ENCODE assay signal across 15 cellular contexts in genomic region chr19:2214253-2214652, GRCh38. TPM values are rescaled to one million over a fixed set of nuclear protein-coding genes. Genes with fewer than 3 reads are reported as not detected.
DNase-seq lines count a peak whose midpoint lies in the region; ATAC-seq, FAIRE-seq and TF ChIP-seq lines count a peak whose summit lies in the region.
"Had no signal": no experiment of that assay in that cellular context is flagged by ENCODE, and none has a peak within 500 bp of the region (broad histone marks: within the 10 kb centered on the region; RNA-seq: fewer than 3 reads in every experiment).

No MANE protein-coding gene starts in this region.

- H3K4me3 Mint-ChIP-seq in naive thymus-derived CD4-positive, alpha-beta T cell, result peak overlapping the region in 2 of 10 donors; percentile 72 to 73

- intact Hi-C loops in HepG2 (cut with micrococcal nuclease; ENCODE audit: unreplicated experiment), result no loop called here
- intact Hi-C loops in right lobe of liver (cut with DNase I), result no loop called here
- intact Hi-C loops in esophagus squamous epithelium (cut with DNase I), result no loop called here
- intact Hi-C loops in naive thymus-derived CD4-positive, alpha-beta T cell (cut with micrococcal nuclease), result loop anchor here in 1 of 2 donors (2.0 kb wide), 1 partner anchor 57 kb away; no protein-coding TSS in a partner anchor
- intact Hi-C loops in posterior vena cava (cut with DNase I), result loop anchor here in 1 of 2 donors (1.0 kb wide), 1 partner anchor 15 kb away; no protein-coding TSS in a partner anchor

- H3K4me1 ChIP-seq in HepG2 (ENCODE audit: insufficient read depth, low read length), result peaks cover 27% of the 10 kb centered on the region
- no peaks in the 10 kb centered on the region for H3K4me1 ChIP-seq in right lobe of liver
- H3K4me1 ChIP-seq in esophagus squamous epithelium, result peaks cover 6 to 34% (median 9%) of the 10 kb centered on the region in 3 donors
- H3K4me1 ChIP-seq in skeletal muscle tissue (ENCODE audit: control insufficient read depth in 3 of 3, insufficient read depth in 3 of 3, low read length in 3 of 3), result no peaks in the 10 kb centered on the region
- no peaks in the 10 kb centered on the region for H3K4me1 ChIP-seq in naive thymus-derived CD4-positive, alpha-beta T cell (ENCODE audit: control insufficient read depth in 2 of 2, insufficient read depth in 2 of 2, low read length in 2 of 2)

- TF ChIP-seq RAD21 in HepG2 (CRISPR knock-in tag; IDR thresholded peaks at IDR 0.05), result no peak

- POLR2A ChIA-PET in HepG2 (lab: Yijun Ruan, JAX), result interaction anchor here (0.9 kb wide), 1 partner anchor 18 kb away, joined by 3 read pairs; no protein-coding TSS in a partner anchor
- POLR2A ChIA-PET in naive thymus-derived CD4-positive, alpha-beta T cell (lab: Charles Lee), result no interaction called here

- H3K36me3 ChIP-seq in HepG2 (replicated peaks in 1 of 2; ENCODE audit: control insufficient read depth in 1 of 2, insufficient read depth in 2 of 2, low read length in 2 of 2) (peaks cover 36 to 77% of the 10 kb centered on the region in 2 experiments), right lobe of liver (peaks cover 0 to 66% (median 23%) of the 10 kb centered on the region in 4 donors), esophagus squamous epithelium (peaks cover 47 to 100% (median 58%) of the 10 kb centered on the region in 3 donors), skeletal muscle tissue (ENCODE audit: control insufficient read depth in 3 of 3, insufficient read depth in 3 of 3, low read length in 3 of 3) (peaks cover 53 to 75% (median 69%) of the 10 kb centered on the region in 3 donors), WERI-Rb-1 (peaks cover 93% of the 10 kb centered on the region)
- peaks cover 0 to 89% (median 0%) of the 10 kb centered on the region in 3 experiments for H3K36me3 ChIP-seq in naive thymus-derived CD4-positive, alpha-beta T cell (ENCODE audit: control insufficient read depth in 2 of 3, insufficient read depth in 3 of 3, low read length in 3 of 3)

- CTCF ChIA-PET in HepG2 (lab: Yijun Ruan, JAX; ENCODE audit: low intra/inter-chr PET ratio, low total read pairs), result no interaction called here
- CTCF ChIA-PET in naive thymus-derived CD4-positive, alpha-beta T cell (lab: Charles Lee), result no interaction called here

- H3K4me2 ChIP-seq in HepG2 (ENCODE audit: low read depth, low read length), result no peak overlapping the region

- no peak for TF ChIP-seq POLR2A in HepG2 (IDR thresholded peaks at IDR 0.05; ENCODE audit: insufficient read depth in 1 of 2, low read depth in 2 of 2, low read length in 2 of 2)
- no peak for TF ChIP-seq POLR2A in right lobe of liver (IDR thresholded peaks at IDR 0.05)
- no peak for TF ChIP-seq POLR2A in esophagus squamous epithelium (IDR thresholded peaks at IDR 0.05)

- TF ChIP-seq EP300 in HepG2 (IDR thresholded peaks at IDR 0.05; ENCODE audit: low read depth in 2 of 2, low read length in 2 of 2) (no peak), HepG2 (CRISPR knock-in tag; IDR thresholded peaks at IDR 0.05; ENCODE audit: borderline replicate concordance) (no peak)

- H3K4me3 ChIP-seq in HepG2 (replicated peaks in 1 of 3; ENCODE audit: insufficient read depth in 1 of 3, low read depth in 2 of 3, low read length in 3 of 3) (no peak overlapping the region), right lobe of liver (no peak overlapping the region), esophagus squamous epithelium (no peak overlapping the region), skeletal muscle tissue (ENCODE audit: low read length in 3 of 3) (no peak overlapping the region), WERI-Rb-1 (ENCODE audit: low read depth, low read length) (no peak overlapping the region)
- H3K4me3 ChIP-seq in naive thymus-derived CD4-positive, alpha-beta T cell (ENCODE audit: low read length), result no peak overlapping the region

- H3K9me3 ChIP-seq in HepG2 (ENCODE audit: low read length) (no peaks in the 10 kb centered on the region), right lobe of liver (no peaks in the 10 kb centered on the region), esophagus squamous epithelium (no peaks in the 10 kb centered on the region), skeletal muscle tissue (ENCODE audit: control insufficient read depth in 3 of 3, low read length in 3 of 3) (no peaks in the 10 kb centered on the region), WERI-Rb-1 (ENCODE audit: severe bottlenecking) (no peaks in the 10 kb centered on the region)
- no peaks in the 10 kb centered on the region for H3K9me3 ChIP-seq in naive thymus-derived CD4-positive, alpha-beta T cell (ENCODE audit: control insufficient read depth in 2 of 3, low read length in 3 of 3)

- H3K27me3 ChIP-seq in HepG2 (ENCODE audit: control insufficient read depth in 1 of 2, insufficient read depth in 2 of 2, low read length in 2 of 2), result no peaks in the 10 kb centered on the region
- no peaks in the 10 kb centered on the region for H3K27me3 ChIP-seq in right lobe of liver
- no peaks in the 10 kb centered on the region for H3K27me3 ChIP-seq in esophagus squamous epithelium
- H3K27me3 ChIP-seq in skeletal muscle tissue (ENCODE audit: control insufficient read depth in 3 of 3, insufficient read depth in 3 of 3, low read length in 3 of 3), result no peaks in the 10 kb centered on the region
- no peaks in the 10 kb centered on the region for H3K27me3 ChIP-seq in naive thymus-derived CD4-positive, alpha-beta T cell (ENCODE audit: control insufficient read depth in 2 of 2, insufficient read depth in 2 of 2, low read length in 2 of 2)
- H3K27me3 ChIP-seq in WERI-Rb-1 (ENCODE audit: insufficient read depth, low read depth, severe bottlenecking), result no peaks in the 10 kb centered on the region

- peaks cover 3 to 16% (median 10%) of the 10 kb centered on the region in 5 donors for H3K36me3 Mint-ChIP-seq in naive thymus-derived CD4-positive, alpha-beta T cell

- WGBS in HepG2 (ENCODE audit: low lambda C conversion rate), result 100% methylated on average over 8 of the region's 17 CpGs
- 90% methylated on average over 5 of the region's 17 CpGs for WGBS in right lobe of liver (ENCODE audit: insufficient coverage, low coverage, low lambda C conversion rate, missing lambda C conversion rate)
- 85 to 93% methylated on average over 5 to 8 of the region's 17 CpGs for WGBS in esophagus squamous epithelium, 2 donors

- H3K27ac Mint-ChIP-seq in naive thymus-derived CD4-positive, alpha-beta T cell, result peak overlapping the region in 1 of 9 donors; percentile 80

- BruUV-seq in HepG2 (replicated peaks; lab: Mats Ljungman, UMichigan), result no TSS peak

- no peaks in the 10 kb centered on the region for H3K9me3 Mint-ChIP-seq in naive thymus-derived CD4-positive, alpha-beta T cell

- H4K20me1 ChIP-seq in HepG2 (ENCODE audit: insufficient read depth, low read length), result no peaks in the 10 kb centered on the region

- H2AFZ ChIP-seq in HepG2 (ENCODE audit: low read length), result no peak overlapping the region

- no peak overlapping the region for H3K27ac ChIP-seq in HepG2 (ENCODE audit: extremely low read length, insufficient read depth, low read length)
- no peak overlapping the region for H3K27ac ChIP-seq in right lobe of liver
- peak overlapping the region in 3 of 4 donors; percentile 70 to 84 (median 79) for H3K27ac ChIP-seq in esophagus squamous epithelium
- no peak overlapping the region for H3K27ac ChIP-seq in skeletal muscle tissue (ENCODE audit: low read depth, low read length)
- no peak overlapping the region for H3K27ac ChIP-seq in naive thymus-derived CD4-positive, alpha-beta T cell (ENCODE audit: low read depth, low read length)
- no peak overlapping the region for H3K27ac ChIP-seq in WERI-Rb-1
- H3K27ac ChIP-seq: 22Rv1 had no signal

- H3K9ac ChIP-seq in HepG2 (ENCODE audit: insufficient read depth, low read depth, low read length) (no peak overlapping the region), skeletal muscle tissue (ENCODE audit: low read depth in 1 of 3, low read length in 3 of 3) (peak overlapping the region in 2 of 3 donors; percentile 23 to 33)

- H3K27me3 Mint-ChIP-seq in naive thymus-derived CD4-positive, alpha-beta T cell, result no peaks in the 10 kb centered on the region

- TF ChIP-seq CTCF in HepG2 (CRISPR knock-in tag; IDR thresholded peaks at IDR 0.05) (no peak), right lobe of liver (IDR thresholded peaks at IDR 0.05) (no peak), esophagus squamous epithelium (IDR thresholded peaks at IDR 0.05) (no peak), WERI-Rb-1 (IDR thresholded peaks at IDR 0.05; ENCODE audit: low read depth, low read length) (no peak)

- no peaks in the 10 kb centered on the region for H3K79me2 ChIP-seq in HepG2 (ENCODE audit: insufficient read depth, low read length)

- ATAC-seq in HepG2 (no peak), right lobe of liver (no peak)
- no peak for ATAC-seq in naive thymus-derived CD4-positive, alpha-beta T cell

- DNase-seq in HepG2 (ENCODE audit: low spot score) (no peak), right lobe of liver (no peak), esophagus squamous epithelium (lab: John Stamatoyannopoulos, UW) (no peak), WERI-Rb-1 (no peak), dermis blood vessel endothelial cell (no peak), posterior vena cava (ENCODE audit: low spot score) (no peak)
- no peak for DNase-seq in naive thymus-derived CD4-positive, alpha-beta T cell
- DNase-seq: C1 segment of cervical spinal cord, DMS 273 treated with DMSO at 0.1 percent for 48 hours, GOT3, NCI-H2029 treated with DMSO at 0.1 percent for 48 hours, NCI-H82 had no signal

- H3K4me1 Mint-ChIP-seq in naive thymus-derived CD4-positive, alpha-beta T cell, result peaks cover 5 to 18% (median 16%) of the 10 kb centered on the region in 7 donors

- in situ Hi-C loops in HepG2 (cut with HindIII; ENCODE audit: extremely low pct_ligation_motif_present, low pct_unique_long_range_greater_than_20kb), result loop anchor here (5.0 kb wide), 1 partner anchor 42 kb away; no protein-coding TSS in a partner anchor

- FAIRE-seq in HepG2 (lab: Jason Lieb, UNC), result no peak

RNA-seq across cellular contexts. Expression of gene PLEKHJ1, which starts 21.9 kb away (rescaled TPM):
- total RNA-seq in HepG2 (2016; rRNA removed; fragmentation: Illumina TruSeq; extraction: Trizol) (108 and 130 TPM in 2 replicates), right lobe of liver (10 to 100 TPM; 24.4 to 49.3 (median 28.6) TPM), esophagus squamous epithelium (10 to 100 TPM; 44.8 to 56.5 (median 48.8) TPM), skeletal muscle tissue (63.2 TPM), dermis blood vessel endothelial cell (64.0 and 84.9 TPM in 2 replicates), posterior vena cava (10 to 100 TPM; 24.3 to 27.6 TPM)
- 129 and 146 TPM in 2 replicates for total RNA-seq in HepG2 (2016; cell fraction: cytosol; rRNA removed; fragmentation: Illumina TruSeq; extraction: Trizol; ENCODE audit: low read depth)
- total RNA-seq in HepG2 (2016; cell fraction: insoluble cytoplasmic fraction; rRNA removed; fragmentation: Illumina TruSeq; extraction: Trizol), result 99.2 and 143 TPM in 2 replicates
- total RNA-seq in HepG2 (2016; cell fraction: membrane; rRNA removed; fragmentation: Illumina TruSeq; extraction: Trizol), result 198 and 217 TPM in 2 replicates
- 72.7 and 85.2 TPM in 2 replicates for total RNA-seq in HepG2 (2016; cell fraction: nucleus; rRNA removed; fragmentation: Illumina TruSeq; extraction: Trizol)
- 70.5 and 89.7 TPM in 2 replicates for polyA plus RNA-seq in HepG2 (2011; rRNA removed)
- 94.0 and 125 TPM in 2 replicates for polyA plus RNA-seq in HepG2 (2011; cell fraction: cytosol; rRNA removed)
- 130 and 144 TPM in 2 replicates for polyA plus RNA-seq in HepG2 (2011; cell fraction: nucleus; rRNA removed)
- polyA plus RNA-seq in HepG2 (2012), result 41.8 and 57.9 TPM in 2 replicates
- 147 and 176 TPM in 2 replicates for polyA plus RNA-seq in HepG2 (2016; cell fraction: cytosol; fragmentation: Illumina TruSeq; extraction: Trizol; ENCODE audit: low read depth)
- 97.4 and 103 TPM in 2 replicates for polyA plus RNA-seq in HepG2 (2016; cell fraction: insoluble cytoplasmic fraction; fragmentation: Illumina TruSeq; extraction: Trizol; ENCODE audit: low read depth)
- polyA plus RNA-seq in HepG2 (2016; cell fraction: membrane; fragmentation: Illumina TruSeq; extraction: Trizol; ENCODE audit: low read depth), result 170 and 175 TPM in 2 replicates
- polyA plus RNA-seq in HepG2 (2016; cell fraction: nucleus; fragmentation: Illumina TruSeq; extraction: Trizol; ENCODE audit: insufficient read depth, low read depth), result 156 and 163 TPM in 2 replicates
- 33.4 and 58.0 TPM in 2 replicates for polyA minus RNA-seq in HepG2 (2011; rRNA and poly(A)+ RNA removed; ENCODE audit: low replicate concordance)
- 18.1 and 22.7 TPM in 2 replicates for polyA minus RNA-seq in HepG2 (2011; cell fraction: cytosol; rRNA and poly(A)+ RNA removed)
- 23.2 and 28.0 TPM in 2 replicates for polyA minus RNA-seq in HepG2 (2011; cell fraction: nucleus; rRNA and poly(A)+ RNA removed)
- 10 to 100 TPM; 32.9 to 65.0 (median 50.2) TPM for total RNA-seq in naive thymus-derived CD4-positive, alpha-beta T cell
- polyA plus RNA-seq in naive thymus-derived CD4-positive, alpha-beta T cell, result 100 to 1,000 TPM in 1 of 2 donors, 10 to 100 TPM in 1; 79.5 to 123 TPM

RNA-seq across cellular contexts. Expression of gene SF3A2, which starts 22.4 kb away (rescaled TPM):
- total RNA-seq in HepG2 (2016; rRNA removed; fragmentation: Illumina TruSeq; extraction: Trizol), result 8.8 and 10.1 TPM in 2 replicates
- 11.7 and 13.9 TPM in 2 replicates for total RNA-seq in HepG2 (2016; cell fraction: cytosol; rRNA removed; fragmentation: Illumina TruSeq; extraction: Trizol; ENCODE audit: low read depth)
- 8.6 and 13.2 TPM in 2 replicates for total RNA-seq in HepG2 (2016; cell fraction: insoluble cytoplasmic fraction; rRNA removed; fragmentation: Illumina TruSeq; extraction: Trizol)
- total RNA-seq in HepG2 (2016; cell fraction: membrane; rRNA removed; fragmentation: Illumina TruSeq; extraction: Trizol), result 13.1 and 15.2 TPM in 2 replicates
- total RNA-seq in HepG2 (2016; cell fraction: nucleus; rRNA removed; fragmentation: Illumina TruSeq; extraction: Trizol), result 16.1 and 17.8 TPM in 2 replicates
- 7.9 and 8.6 TPM in 2 replicates for polyA plus RNA-seq in HepG2 (2011; rRNA removed)
- 6.1 and 7.3 TPM in 2 replicates for polyA plus RNA-seq in HepG2 (2011; cell fraction: cytosol; rRNA removed)
- 34.7 and 47.7 TPM in 2 replicates for polyA plus RNA-seq in HepG2 (2011; cell fraction: nucleus; rRNA removed)
- 34.0 and 34.2 TPM in 2 replicates for polyA plus RNA-seq in HepG2 (2012)
- 12.1 and 13.8 TPM in 2 replicates for polyA plus RNA-seq in HepG2 (2016; cell fraction: cytosol; fragmentation: Illumina TruSeq; extraction: Trizol; ENCODE audit: low read depth)
- polyA plus RNA-seq in HepG2 (2016; cell fraction: insoluble cytoplasmic fraction; fragmentation: Illumina TruSeq; extraction: Trizol; ENCODE audit: low read depth), result 18.7 and 31.5 TPM in 2 replicates
- 17.7 and 21.0 TPM in 2 replicates for polyA plus RNA-seq in HepG2 (2016; cell fraction: membrane; fragmentation: Illumina TruSeq; extraction: Trizol; ENCODE audit: low read depth)
- 46.1 and 47.0 TPM in 2 replicates for polyA plus RNA-seq in HepG2 (2016; cell fraction: nucleus; fragmentation: Illumina TruSeq; extraction: Trizol; ENCODE audit: insufficient read depth, low read depth)
- polyA minus RNA-seq in HepG2 (2011; rRNA and poly(A)+ RNA removed; ENCODE audit: low replicate concordance), result 20.0 and 24.2 TPM in 2 replicates
- 16.0 and 20.6 TPM in 2 replicates for polyA minus RNA-seq in HepG2 (2011; cell fraction: cytosol; rRNA and poly(A)+ RNA removed)
- polyA minus RNA-seq in HepG2 (2011; cell fraction: nucleus; rRNA and poly(A)+ RNA removed), result 34.1 and 34.2 TPM in 2 replicates
- total RNA-seq in right lobe of liver, result 10 to 100 TPM; 14.0 to 22.1 (median 19.1) TPM
- total RNA-seq in esophagus squamous epithelium, result 10 to 100 TPM; 19.3 to 39.7 (median 31.3) TPM
- 37.6 TPM for total RNA-seq in skeletal muscle tissue
- total RNA-seq in naive thymus-derived CD4-positive, alpha-beta T cell, result 100 to 1,000 TPM; 131 to 150 (median 133) TPM
- polyA plus RNA-seq in naive thymus-derived CD4-positive, alpha-beta T cell, result 10 to 100 TPM; 22.3 to 34.5 TPM
- 43.4 and 93.6 TPM in 2 replicates for total RNA-seq in dermis blood vessel endothelial cell
- 10 to 100 TPM; 35.0 to 36.6 TPM for total RNA-seq in posterior vena cava

RNA-seq across cellular contexts. Expression of gene AMH, which starts 34.9 kb away (rescaled TPM):
- total RNA-seq in HepG2 (2016; rRNA removed; fragmentation: Illumina TruSeq; extraction: Trizol) (0.18 TPM in 1 of 2 replicates, not detected in the other), right lobe of liver (1 to 10 TPM in 1 of 6 experiments, under 1 TPM in 5; 0.24 to 1.2 (median 0.59) TPM), esophagus squamous epithelium (1 to 10 TPM in 1 of 4 donors, under 1 TPM in 2, not detected in 1; 0.76 to 1.1 (median 0.88) TPM), skeletal muscle tissue (0.52 TPM), dermis blood vessel endothelial cell (1.3 and 1.5 TPM in 2 replicates), posterior vena cava (1 to 10 TPM in 1 of 2 donors, under 1 TPM in 1; 0.46 to 1.1 TPM)
- total RNA-seq in HepG2 (2016; cell fraction: cytosol; rRNA removed; fragmentation: Illumina TruSeq; extraction: Trizol; ENCODE audit: low read depth), result not detected in 2 replicates
- not detected in 2 replicates for total RNA-seq in HepG2 (2016; cell fraction: insoluble cytoplasmic fraction; rRNA removed; fragmentation: Illumina TruSeq; extraction: Trizol)
- 0.09 TPM in 1 of 2 replicates, not detected in the other for total RNA-seq in HepG2 (2016; cell fraction: membrane; rRNA removed; fragmentation: Illumina TruSeq; extraction: Trizol)
- total RNA-seq in HepG2 (2016; cell fraction: nucleus; rRNA removed; fragmentation: Illumina TruSeq; extraction: Trizol), result not detected in 2 replicates
- 0.03 and 0.04 TPM in 2 replicates for polyA plus RNA-seq in HepG2 (2011; rRNA removed)
- 0.05 TPM in 1 of 2 replicates, not detected in the other for polyA plus RNA-seq in HepG2 (2011; cell fraction: cytosol; rRNA removed)
- 1.2 and 2.0 TPM in 2 replicates for polyA plus RNA-seq in HepG2 (2011; cell fraction: nucleus; rRNA removed)
- polyA plus RNA-seq in HepG2 (2012), result 0.08 TPM in 1 of 2 replicates, not detected in the other
- 0.06 TPM in 1 of 2 replicates, not detected in the other for polyA plus RNA-seq in HepG2 (2016; cell fraction: cytosol; fragmentation: Illumina TruSeq; extraction: Trizol; ENCODE audit: low read depth)
- polyA plus RNA-seq in HepG2 (2016; cell fraction: insoluble cytoplasmic fraction; fragmentation: Illumina TruSeq; extraction: Trizol; ENCODE audit: low read depth), result not detected in 2 replicates
- polyA plus RNA-seq in HepG2 (2016; cell fraction: membrane; fragmentation: Illumina TruSeq; extraction: Trizol; ENCODE audit: low read depth), result not detected in 2 replicates
- 0.51 TPM in 2 replicates for polyA plus RNA-seq in HepG2 (2016; cell fraction: nucleus; fragmentation: Illumina TruSeq; extraction: Trizol; ENCODE audit: insufficient read depth, low read depth)
- polyA minus RNA-seq in HepG2 (2011; rRNA and poly(A)+ RNA removed; ENCODE audit: low replicate concordance), result 0.48 and 1.0 TPM in 2 replicates
- polyA minus RNA-seq in HepG2 (2011; cell fraction: cytosol; rRNA and poly(A)+ RNA removed), result not detected in 2 replicates
- polyA minus RNA-seq in HepG2 (2011; cell fraction: nucleus; rRNA and poly(A)+ RNA removed), result 0.62 TPM in 1 of 2 replicates, not detected in the other
- 10 to 100 TPM in 2 of 5 experiments, 1 to 10 TPM in 2, under 1 TPM in 1; 0.37 to 12.9 (median 4.6) TPM for total RNA-seq in naive thymus-derived CD4-positive, alpha-beta T cell
- polyA plus RNA-seq in naive thymus-derived CD4-positive, alpha-beta T cell, result not detected

RNA-seq across cellular contexts. Expression of gene JSRP1, which starts 42.0 kb away (rescaled TPM):
- total RNA-seq in HepG2 (2016; rRNA removed; fragmentation: Illumina TruSeq; extraction: Trizol) (0.38 and 0.73 TPM in 2 replicates), right lobe of liver (under 1 TPM in 3 of 6 experiments, not detected in 3; 0.28 to 0.81 (median 0.42) TPM), esophagus squamous epithelium (1 to 10 TPM in 1 of 4 donors, not detected in 3; 1.5 TPM), skeletal muscle tissue (79.3 TPM), dermis blood vessel endothelial cell (0.17 TPM in 1 of 2 replicates, not detected in the other), posterior vena cava (not detected)
- total RNA-seq in HepG2 (2016; cell fraction: cytosol; rRNA removed; fragmentation: Illumina TruSeq; extraction: Trizol; ENCODE audit: low read depth), result 1.1 TPM in 2 replicates
- 0.54 and 0.56 TPM in 2 replicates for total RNA-seq in HepG2 (2016; cell fraction: insoluble cytoplasmic fraction; rRNA removed; fragmentation: Illumina TruSeq; extraction: Trizol)
- 0.96 and 1.2 TPM in 2 replicates for total RNA-seq in HepG2 (2016; cell fraction: membrane; rRNA removed; fragmentation: Illumina TruSeq; extraction: Trizol)
- 0.40 and 0.69 TPM in 2 replicates for total RNA-seq in HepG2 (2016; cell fraction: nucleus; rRNA removed; fragmentation: Illumina TruSeq; extraction: Trizol)
- polyA plus RNA-seq in HepG2 (2011; rRNA removed), result 0.16 and 0.39 TPM in 2 replicates
- 0.27 and 0.36 TPM in 2 replicates for polyA plus RNA-seq in HepG2 (2011; cell fraction: cytosol; rRNA removed)
- 0.29 TPM in 1 of 2 replicates, not detected in the other for polyA plus RNA-seq in HepG2 (2011; cell fraction: nucleus; rRNA removed)
- 0.41 and 0.44 TPM in 2 replicates for polyA plus RNA-seq in HepG2 (2012)
- polyA plus RNA-seq in HepG2 (2016; cell fraction: cytosol; fragmentation: Illumina TruSeq; extraction: Trizol; ENCODE audit: low read depth), result 0.88 and 1.2 TPM in 2 replicates
- polyA plus RNA-seq in HepG2 (2016; cell fraction: insoluble cytoplasmic fraction; fragmentation: Illumina TruSeq; extraction: Trizol; ENCODE audit: low read depth), result 0.73 and 0.80 TPM in 2 replicates
- 0.84 and 1.0 TPM in 2 replicates for polyA plus RNA-seq in HepG2 (2016; cell fraction: membrane; fragmentation: Illumina TruSeq; extraction: Trizol; ENCODE audit: low read depth)
- polyA plus RNA-seq in HepG2 (2016; cell fraction: nucleus; fragmentation: Illumina TruSeq; extraction: Trizol; ENCODE audit: insufficient read depth, low read depth), result 0.57 and 0.95 TPM in 2 replicates
- not detected in 2 replicates for polyA minus RNA-seq in HepG2 (2011; rRNA and poly(A)+ RNA removed; ENCODE audit: low replicate concordance)
- not detected in 2 replicates for polyA minus RNA-seq in HepG2 (2011; cell fraction: cytosol; rRNA and poly(A)+ RNA removed)
- polyA minus RNA-seq in HepG2 (2011; cell fraction: nucleus; rRNA and poly(A)+ RNA removed), result not detected in 2 replicates
- total RNA-seq in naive thymus-derived CD4-positive, alpha-beta T cell, result under 1 TPM in 3 of 5 experiments, not detected in 2; 0.24 to 0.41 (median 0.27) TPM
- under 1 TPM in 1 of 2 donors, not detected in 1; 0.54 TPM for polyA plus RNA-seq in naive thymus-derived CD4-positive, alpha-beta T cell
- total RNA-seq: RPMI7951 had no signal

RNA-seq across cellular contexts. Expression of gene DOT1L, which starts 50.5 kb away (rescaled TPM):
- 7.5 and 9.7 TPM in 2 replicates for total RNA-seq in HepG2 (2016; rRNA removed; fragmentation: Illumina TruSeq; extraction: Trizol)
- total RNA-seq in HepG2 (2016; cell fraction: cytosol; rRNA removed; fragmentation: Illumina TruSeq; extraction: Trizol; ENCODE audit: low read depth), result 20.6 and 20.7 TPM in 2 replicates
- total RNA-seq in HepG2 (2016; cell fraction: insoluble cytoplasmic fraction; rRNA removed; fragmentation: Illumina TruSeq; extraction: Trizol), result 6.4 and 8.2 TPM in 2 replicates
- total RNA-seq in HepG2 (2016; cell fraction: membrane; rRNA removed; fragmentation: Illumina TruSeq; extraction: Trizol), result 12.0 and 15.8 TPM in 2 replicates
- 12.3 and 14.9 TPM in 2 replicates for total RNA-seq in HepG2 (2016; cell fraction: nucleus; rRNA removed; fragmentation: Illumina TruSeq; extraction: Trizol)
- polyA plus RNA-seq in HepG2 (2011; rRNA removed), result 14.6 and 17.9 TPM in 2 replicates
- polyA plus RNA-seq in HepG2 (2011; cell fraction: cytosol; rRNA removed), result 6.1 and 9.5 TPM in 2 replicates
- polyA plus RNA-seq in HepG2 (2011; cell fraction: nucleus; rRNA removed), result 138 and 210 TPM in 2 replicates
- 22.3 and 23.3 TPM in 2 replicates for polyA plus RNA-seq in HepG2 (2012)
- 2.5 and 3.3 TPM in 2 replicates for polyA plus RNA-seq in HepG2 (2016; cell fraction: cytosol; fragmentation: Illumina TruSeq; extraction: Trizol; ENCODE audit: low read depth)
- polyA plus RNA-seq in HepG2 (2016; cell fraction: insoluble cytoplasmic fraction; fragmentation: Illumina TruSeq; extraction: Trizol; ENCODE audit: low read depth), result 10.5 and 15.3 TPM in 2 replicates
- 7.1 TPM in 2 replicates for polyA plus RNA-seq in HepG2 (2016; cell fraction: membrane; fragmentation: Illumina TruSeq; extraction: Trizol; ENCODE audit: low read depth)
- 76.0 and 84.3 TPM in 2 replicates for polyA plus RNA-seq in HepG2 (2016; cell fraction: nucleus; fragmentation: Illumina TruSeq; extraction: Trizol; ENCODE audit: insufficient read depth, low read depth)
- polyA minus RNA-seq in HepG2 (2011; rRNA and poly(A)+ RNA removed; ENCODE audit: low replicate concordance), result 36.8 and 45.6 TPM in 2 replicates
- polyA minus RNA-seq in HepG2 (2011; cell fraction: cytosol; rRNA and poly(A)+ RNA removed), result 21.6 and 26.0 TPM in 2 replicates
- polyA minus RNA-seq in HepG2 (2011; cell fraction: nucleus; rRNA and poly(A)+ RNA removed), result 30.1 and 31.9 TPM in 2 replicates
- 10 to 100 TPM; 10.3 to 23.5 (median 14.9) TPM for total RNA-seq in right lobe of liver
- total RNA-seq in esophagus squamous epithelium, result 10 to 100 TPM in 3 of 4 donors, 1 to 10 TPM in 1; 8.5 to 24.4 (median 17.0) TPM
- total RNA-seq in skeletal muscle tissue, result 5.7 TPM
- 10 to 100 TPM; 27.8 to 66.1 (median 38.3) TPM for total RNA-seq in naive thymus-derived CD4-positive, alpha-beta T cell
- polyA plus RNA-seq in naive thymus-derived CD4-positive, alpha-beta T cell, result 1 to 10 TPM in 1 of 2 donors, under 1 TPM in 1; 0.32 to 1.1 TPM
- total RNA-seq in dermis blood vessel endothelial cell, result 5.4 and 8.8 TPM in 2 replicates
- 10 to 100 TPM; 14.7 to 23.3 TPM for total RNA-seq in posterior vena cava

Comparison
In these comparisons a context has a peak if more than half of its experiments do, and no peak if none do; other contexts are left out.
1. H3K27ac ChIP-seq: peak in esophagus squamous epithelium (3 of 4); none in HepG2 (single experiment), right lobe of liver (0 of 3), skeletal muscle tissue (single experiment), naive thymus-derived CD4-positive, alpha-beta T cell (single experiment) and WERI-Rb-1 (single experiment).